In genomic region chr11:86245369-86246292, GRCh38 we compare ENCODE assay signal across 1 cellular context.
TF ChIP-seq lines count a peak whose summit lies in the region.

No MANE protein-coding gene starts in this region.

TF ChIP-seq in GM12878, 131 proteins besides CTCF, POLR2A, EP300 and RAD21 (continued from another document):
- TF ChIP-seq, protein P1, sequence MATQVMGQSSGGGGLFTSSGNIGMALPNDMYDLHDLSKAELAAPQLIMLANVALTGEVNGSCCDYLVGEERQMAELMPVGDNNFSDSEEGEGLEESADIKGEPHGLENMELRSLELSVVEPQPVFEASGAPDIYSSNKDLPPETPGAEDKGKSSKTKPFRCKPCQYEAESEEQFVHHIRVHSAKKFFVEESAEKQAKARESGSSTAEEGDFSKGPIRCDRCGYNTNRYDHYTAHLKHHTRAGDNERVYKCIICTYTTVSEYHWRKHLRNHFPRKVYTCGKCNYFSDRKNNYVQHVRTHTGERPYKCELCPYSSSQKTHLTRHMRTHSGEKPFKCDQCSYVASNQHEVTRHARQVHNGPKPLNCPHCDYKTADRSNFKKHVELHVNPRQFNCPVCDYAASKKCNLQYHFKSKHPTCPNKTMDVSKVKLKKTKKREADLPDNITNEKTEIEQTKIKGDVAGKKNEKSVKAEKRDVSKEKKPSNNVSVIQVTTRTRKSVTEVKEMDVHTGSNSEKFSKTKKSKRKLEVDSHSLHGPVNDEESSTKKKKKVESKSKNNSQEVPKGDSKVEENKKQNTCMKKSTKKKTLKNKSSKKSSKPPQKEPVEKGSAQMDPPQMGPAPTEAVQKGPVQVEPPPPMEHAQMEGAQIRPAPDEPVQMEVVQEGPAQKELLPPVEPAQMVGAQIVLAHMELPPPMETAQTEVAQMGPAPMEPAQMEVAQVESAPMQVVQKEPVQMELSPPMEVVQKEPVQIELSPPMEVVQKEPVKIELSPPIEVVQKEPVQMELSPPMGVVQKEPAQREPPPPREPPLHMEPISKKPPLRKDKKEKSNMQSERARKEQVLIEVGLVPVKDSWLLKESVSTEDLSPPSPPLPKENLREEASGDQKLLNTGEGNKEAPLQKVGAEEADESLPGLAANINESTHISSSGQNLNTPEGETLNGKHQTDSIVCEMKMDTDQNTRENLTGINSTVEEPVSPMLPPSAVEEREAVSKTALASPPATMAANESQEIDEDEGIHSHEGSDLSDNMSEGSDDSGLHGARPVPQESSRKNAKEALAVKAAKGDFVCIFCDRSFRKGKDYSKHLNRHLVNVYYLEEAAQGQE (IDR thresholded peaks at IDR 0.05; ENCODE audit: low read depth, low read length), result 0 out of 2 replicates have a peak, but pooled peaks have one; percentile 4
- TF ChIP-seq RUNX3 (IDR thresholded peaks at IDR 0.05; ENCODE audit: low read length), result no peak
- no peak for TF ChIP-seq SUZ12 (IDR thresholded peaks at IDR 0.05; ENCODE audit: unreplicated experiment)
- peak; percentile 13 for TF ChIP-seq SKIL (IDR thresholded peaks at IDR 0.05; ENCODE audit: low read depth, poor library complexity, severe bottlenecking)
- TF ChIP-seq CHD1 (IDR thresholded peaks at IDR 0.05; ENCODE audit: low read depth, low read length), result peak; percentile 83; the same call in 1 of the 2 replicates
- peak; percentile 41 for TF ChIP-seq PBX3 (IDR thresholded peaks at IDR 0.05; ENCODE audit: insufficient replicate concordance, low read depth, low read length)
- TF ChIP-seq, protein P2, sequence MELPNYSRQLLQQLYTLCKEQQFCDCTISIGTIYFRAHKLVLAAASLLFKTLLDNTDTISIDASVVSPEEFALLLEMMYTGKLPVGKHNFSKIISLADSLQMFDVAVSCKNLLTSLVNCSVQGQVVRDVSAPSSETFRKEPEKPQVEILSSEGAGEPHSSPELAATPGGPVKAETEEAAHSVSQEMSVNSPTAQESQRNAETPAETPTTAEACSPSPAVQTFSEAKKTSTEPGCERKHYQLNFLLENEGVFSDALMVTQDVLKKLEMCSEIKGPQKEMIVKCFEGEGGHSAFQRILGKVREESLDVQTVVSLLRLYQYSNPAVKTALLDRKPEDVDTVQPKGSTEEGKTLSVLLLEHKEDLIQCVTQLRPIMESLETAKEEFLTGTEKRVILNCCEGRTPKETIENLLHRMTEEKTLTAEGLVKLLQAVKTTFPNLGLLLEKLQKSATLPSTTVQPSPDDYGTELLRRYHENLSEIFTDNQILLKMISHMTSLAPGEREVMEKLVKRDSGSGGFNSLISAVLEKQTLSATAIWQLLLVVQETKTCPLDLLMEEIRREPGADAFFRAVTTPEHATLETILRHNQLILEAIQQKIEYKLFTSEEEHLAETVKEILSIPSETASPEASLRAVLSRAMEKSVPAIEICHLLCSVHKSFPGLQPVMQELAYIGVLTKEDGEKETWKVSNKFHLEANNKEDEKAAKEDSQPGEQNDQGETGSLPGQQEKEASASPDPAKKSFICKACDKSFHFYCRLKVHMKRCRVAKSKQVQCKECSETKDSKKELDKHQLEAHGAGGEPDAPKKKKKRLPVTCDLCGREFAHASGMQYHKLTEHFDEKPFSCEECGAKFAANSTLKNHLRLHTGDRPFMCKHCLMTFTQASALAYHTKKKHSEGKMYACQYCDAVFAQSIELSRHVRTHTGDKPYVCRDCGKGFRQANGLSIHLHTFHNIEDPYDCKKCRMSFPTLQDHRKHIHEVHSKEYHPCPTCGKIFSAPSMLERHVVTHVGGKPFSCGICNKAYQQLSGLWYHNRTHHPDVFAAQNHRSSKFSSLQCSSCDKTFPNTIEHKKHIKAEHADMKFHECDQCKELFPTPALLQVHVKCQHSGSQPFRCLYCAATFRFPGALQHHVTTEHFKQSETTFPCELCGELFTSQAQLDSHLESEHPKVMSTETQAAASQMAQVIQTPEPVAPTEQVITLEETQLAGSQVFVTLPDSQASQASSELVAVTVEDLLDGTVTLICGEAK (IDR thresholded peaks at IDR 0.05; ENCODE audit: borderline replicate concordance), result no peak
- TF ChIP-seq, protein P3, sequence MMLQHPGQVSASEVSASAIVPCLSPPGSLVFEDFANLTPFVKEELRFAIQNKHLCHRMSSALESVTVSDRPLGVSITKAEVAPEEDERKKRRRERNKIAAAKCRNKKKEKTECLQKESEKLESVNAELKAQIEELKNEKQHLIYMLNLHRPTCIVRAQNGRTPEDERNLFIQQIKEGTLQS (IDR thresholded peaks at IDR 0.05; ENCODE audit: borderline replicate concordance, extremely low read depth, low read depth, low read length), result no peak
- TF ChIP-seq CBFB (IDR thresholded peaks at IDR 0.05; ENCODE audit: low read depth), result 0 out of 2 replicates have a peak, but pooled peaks have one; percentile 17
- no peak for TF ChIP-seq SUPT20H (IDR thresholded peaks at IDR 0.05; ENCODE audit: borderline replicate concordance, control insufficient read depth, low read depth, low read length)
- peak; percentile 32; the same call in 1 of the 2 replicates for TF ChIP-seq MLLT1 (IDR thresholded peaks at IDR 0.05)
- no peak for TF ChIP-seq SMAD1 (IDR thresholded peaks at IDR 0.05; ENCODE audit: low read depth, partially characterized antibody)
- TF ChIP-seq PKNOX1 (IDR thresholded peaks at IDR 0.05), result peak; percentile 88
- TF ChIP-seq MXI1 (IDR thresholded peaks at IDR 0.05; ENCODE audit: low read depth, low read length), result peak; percentile 13; the same call in 1 of the 2 replicates
- no peak for TF ChIP-seq HDAC2 (IDR thresholded peaks at IDR 0.05)
- TF ChIP-seq CHD4 (IDR thresholded peaks at IDR 0.05), result no peak
- TF ChIP-seq MTA3 (IDR thresholded peaks at IDR 0.05; ENCODE audit: borderline replicate concordance, low read length), result 0 out of 2 replicates have a peak, but pooled peaks have one; percentile 39
- TF ChIP-seq EGR1 (IDR thresholded peaks at IDR 0.05; ENCODE audit: borderline replicate concordance in 1 of 2, low read depth in 2 of 2, low read length in 2 of 2), result 0 out of 3 replicates have a peak, but pooled peaks of 1 of the 2 experiments have one; percentile 19
